In genomic region chr19:18319591-18320135, GRCh38 we compare ENCODE assay signal across 11 cellular contexts. TPM values are rescaled to one million over a fixed set of nuclear protein-coding genes. Genes with fewer than 3 reads are reported as not detected.
A peak's percentile ranks its signal among the peaks of the same experiment; 100 is the strongest.
DNase-seq lines count a peak whose midpoint lies in the region; ATAC-seq and TF ChIP-seq lines count a peak whose summit lies in the region.
"Had no signal": no experiment of that assay in that cellular context is flagged by ENCODE, and none has a peak within 500 bp of the region (broad histone marks: within the 10 kb centered on the region; RNA-seq: fewer than 3 reads in every experiment).

No MANE protein-coding gene starts in this region.

- no peak for DNase-seq in activated T-cell treated with anti-CD3 and anti-CD28 coated beads, Interleukin-2, amount 50 U/mL, for 72 hours
- DNase-seq in activated T-cell treated with anti-CD3 and anti-CD28 coated beads, Interleukin-2, amount 50 U/mL, for 1 hour: no peak
- DNase-seq in activated CD8-positive, alpha-beta T cell treated with anti-CD3 and anti-CD28 coated beads, Interleukin-2, amount 10 ng/mL, durations not matched to agents 7 days and 5 days: no peak
- DNase-seq in lower lobe of right lung (peak; percentile 66), transverse colon (peak; percentile 89), T-helper 9 cell (no peak), NCI-H524 (lab: John Stamatoyannopoulos, UW) (no peak)
- DNase-seq: activated CD4-positive, alpha-beta T cell treated with anti-CD3 and anti-CD28 coated beads, Interleukin-2, amount 50 U/mL, for 1 hour; NCI-H2107 had no signal

- POLR2A ChIA-PET in activated CD8-positive, alpha-beta T cell treated with anti-CD3 and anti-CD28 coated beads, Interleukin-2, amount 10 ng/mL, durations not matched to agents 7 days and 5 days (lab: Charles Lee): interaction anchor here (2.7 to 17.3 kb wide), 4 partner anchors 15 to 41 kb away, joined by 18 to 647 read pairs (median 72); partner anchors contain the start of gene JUND

- H3K27ac ChIP-seq in lower lobe of right lung: peak overlapping the region; percentile 86
- H3K27ac ChIP-seq in transverse colon: peak overlapping the region; percentile 95 to 98 (median 97)

- peak; percentile 67 for TF ChIP-seq POLR2A in transverse colon (IDR thresholded peaks at IDR 0.05)

- no peaks in the 10 kb centered on the region for H3K9me3 ChIP-seq in lower lobe of right lung
- H3K9me3 ChIP-seq in transverse colon: no peaks in the 10 kb centered on the region

- WGBS in transverse colon (ENCODE audit: low coverage in 1 of 2), 2 donors: 40 to 44% methylated on average over 1 to 7 of the region's 7 CpGs

- no peaks in the 10 kb centered on the region for H3K27me3 Mint-ChIP-seq in activated T-cell treated with anti-CD3 and anti-CD28 coated beads, Interleukin-2, amount 50 U/mL, for 72 hours (ENCODE audit: low read depth)
- H3K27me3 Mint-ChIP-seq in activated CD8-positive, alpha-beta T cell treated with anti-CD3 and anti-CD28 coated beads, Interleukin-2, amount 10 ng/mL, durations not matched to agents 7 days and 5 days (ENCODE audit: low read depth): no peaks in the 10 kb centered on the region

- peaks cover 9 to 22% of the 10 kb centered on the region in 2 donors for H3K36me3 Mint-ChIP-seq in activated T-cell treated with anti-CD3 and anti-CD28 coated beads, Interleukin-2, amount 50 U/mL, for 72 hours (ENCODE audit: insufficient read depth in 2 of 2)
- peaks cover 52% of the 10 kb centered on the region for H3K36me3 Mint-ChIP-seq in activated CD8-positive, alpha-beta T cell treated with anti-CD3 and anti-CD28 coated beads, Interleukin-2, amount 10 ng/mL, durations not matched to agents 7 days and 5 days (ENCODE audit: low read depth)

- peaks cover 75% of the 10 kb centered on the region for H3K4me1 Mint-ChIP-seq in activated T-cell treated with anti-CD3 and anti-CD28 coated beads, Interleukin-2, amount 50 U/mL, for 72 hours (ENCODE audit: low read depth)
- H3K4me1 Mint-ChIP-seq in activated CD8-positive, alpha-beta T cell treated with anti-CD3 and anti-CD28 coated beads, Interleukin-2, amount 10 ng/mL, durations not matched to agents 7 days and 5 days (ENCODE audit: low read depth): peaks cover 78% of the 10 kb centered on the region

- H3K4me3 ChIP-seq in lower lobe of right lung (no peak overlapping the region), transverse colon (peak overlapping the region in 1 of 4 donors; percentile 7)

- CTCF ChIA-PET in activated CD8-positive, alpha-beta T cell treated with anti-CD3 and anti-CD28 coated beads, Interleukin-2, amount 10 ng/mL, durations not matched to agents 7 days and 5 days (lab: Charles Lee): interaction anchor here (2.3 to 13.8 kb wide), 4 partner anchors 9 to 42 kb away, joined by 10 to 464 read pairs (median 27); partner anchors contain the start of genes IQCN and JUND

- H3K4me1 ChIP-seq in lower lobe of right lung (peaks cover 66% of the 10 kb centered on the region), transverse colon (peaks cover 43 to 68% (median 60%) of the 10 kb centered on the region in 4 donors)

- peak; percentile 91 for TF ChIP-seq EP300 in transverse colon (IDR thresholded peaks at IDR 0.05; ENCODE audit: low read depth)

- in situ Hi-C loops in transverse colon (cut with MboI; ENCODE audit: low pct_ligation_motif_present in 1 of 4, low pct_unique_long_range_greater_than_20kb in 1 of 4, low sequenced_read_pairs in 3 of 4): loop anchor here (5.0 to 10.0 kb wide), 2 partner anchors 42 to 45 kb away; partner anchors contain the start of gene IQCN (in 2 of the 4)

- peak overlapping the region; percentile 50 to 66 for H3K4me3 Mint-ChIP-seq in activated T-cell treated with anti-CD3 and anti-CD28 coated beads, Interleukin-2, amount 50 U/mL, for 72 hours
- peak overlapping the region; percentile 54 for H3K4me3 Mint-ChIP-seq in activated CD8-positive, alpha-beta T cell treated with anti-CD3 and anti-CD28 coated beads, Interleukin-2, amount 10 ng/mL, durations not matched to agents 7 days and 5 days

- no peak for ATAC-seq in activated T-cell treated with anti-CD3 and anti-CD28 coated beads, Interleukin-2, amount 50 U/mL, for 72 hours (replicated peaks in 1 of 2)
- no peak for ATAC-seq in activated CD8-positive, alpha-beta T cell treated with anti-CD3 and anti-CD28 coated beads, Interleukin-2, amount 10 ng/mL, durations not matched to agents 7 days and 5 days
- ATAC-seq in lower lobe of right lung (peak; percentile 2 to 7), HG03521 (IDR thresholded peaks at IDR 0.05; ENCODE audit: unreplicated experiment) (no peak)
- ATAC-seq: sciatic nerve had no signal

- intact Hi-C loops in lower lobe of right lung (cut with DNase I) (loop anchor here (10.0 kb wide), 1 partner anchor 45 kb away; the partner anchor contains the start of gene IQCN), transverse colon (cut with DNase I; ENCODE audit: low total_unique reads) (no loop called here)

- H3K36me3 ChIP-seq in lower lobe of right lung (peaks cover 8% of the 10 kb centered on the region), transverse colon (no peaks in the 10 kb centered on the region)

- no peaks in the 10 kb centered on the region for H3K27me3 ChIP-seq in lower lobe of right lung (ENCODE audit: low read depth)
- H3K27me3 ChIP-seq in transverse colon: no peaks in the 10 kb centered on the region

- H3K27ac Mint-ChIP-seq in activated T-cell treated with anti-CD3 and anti-CD28 coated beads, Interleukin-2, amount 50 U/mL, for 72 hours: peak overlapping the region; percentile 71
- H3K27ac Mint-ChIP-seq in activated CD8-positive, alpha-beta T cell treated with anti-CD3 and anti-CD28 coated beads, Interleukin-2, amount 10 ng/mL, durations not matched to agents 7 days and 5 days: peak overlapping the region; percentile 95

- no peaks in the 10 kb centered on the region for H3K9me3 Mint-ChIP-seq in activated T-cell treated with anti-CD3 and anti-CD28 coated beads, Interleukin-2, amount 50 U/mL, for 72 hours
- H3K9me3 Mint-ChIP-seq in activated CD8-positive, alpha-beta T cell treated with anti-CD3 and anti-CD28 coated beads, Interleukin-2, amount 10 ng/mL, durations not matched to agents 7 days and 5 days (ENCODE audit: insufficient read depth): no peaks in the 10 kb centered on the region

- TF ChIP-seq CTCF in lower lobe of right lung (IDR thresholded peaks at IDR 0.05) (no peak), transverse colon (IDR thresholded peaks at IDR 0.05) (no peak)

RNA-seq across cellular contexts. Expression of gene LSM4, which starts 3.2 kb away (rescaled TPM):
- total RNA-seq in activated T-cell treated with anti-CD3 and anti-CD28 coated beads, Interleukin-2, amount 50 U/mL, for 72 hours: 100 to 1,000 TPM; 178 to 250 TPM
- 100 to 1,000 TPM; 199 to 215 TPM for total RNA-seq in activated CD8-positive, alpha-beta T cell treated with anti-CD3 and anti-CD28 coated beads, Interleukin-2, amount 10 ng/mL, durations not matched to agents 7 days and 5 days
- total RNA-seq in lower lobe of right lung: 72.3 TPM
- total RNA-seq in transverse colon: 100 to 1,000 TPM in 3 of 4 donors, 10 to 100 TPM in 1; 94.3 to 218 (median 175) TPM

RNA-seq across cellular contexts. Expression of gene PGPEP1, which starts 20.7 kb away (rescaled TPM):
- total RNA-seq in activated T-cell treated with anti-CD3 and anti-CD28 coated beads, Interleukin-2, amount 50 U/mL, for 72 hours: 10 to 100 TPM; 55.5 to 58.0 TPM
- 10 to 100 TPM; 30.1 to 34.5 TPM for total RNA-seq in activated CD8-positive, alpha-beta T cell treated with anti-CD3 and anti-CD28 coated beads, Interleukin-2, amount 10 ng/mL, durations not matched to agents 7 days and 5 days
- total RNA-seq in lower lobe of right lung (40.9 TPM), transverse colon (100 to 1,000 TPM in 1 of 4 donors, 10 to 100 TPM in 3; 59.7 to 110 (median 73.0) TPM)

RNA-seq across cellular contexts. Expression of gene JUND, which starts 38.2 kb away (rescaled TPM):
- total RNA-seq in activated T-cell treated with anti-CD3 and anti-CD28 coated beads, Interleukin-2, amount 50 U/mL, for 72 hours: 100 to 1,000 TPM; 197 to 235 TPM
- 100 to 1,000 TPM; 462 to 469 TPM for total RNA-seq in activated CD8-positive, alpha-beta T cell treated with anti-CD3 and anti-CD28 coated beads, Interleukin-2, amount 10 ng/mL, durations not matched to agents 7 days and 5 days
- total RNA-seq in lower lobe of right lung (150 TPM), transverse colon (1,000 to 10,000 TPM in 3 of 4 donors, 100 to 1,000 TPM in 1; 714 to 2,423 (median 1,288) TPM)

RNA-seq across cellular contexts. Expression of gene IQCN, which starts 45.4 kb away (rescaled TPM):
- 1 to 10 TPM; 2.2 to 2.8 TPM for total RNA-seq in activated T-cell treated with anti-CD3 and anti-CD28 coated beads, Interleukin-2, amount 50 U/mL, for 72 hours
- total RNA-seq in activated CD8-positive, alpha-beta T cell treated with anti-CD3 and anti-CD28 coated beads, Interleukin-2, amount 10 ng/mL, durations not matched to agents 7 days and 5 days: 1 to 10 TPM; 3.7 to 4.2 TPM
- 4.1 TPM for total RNA-seq in lower lobe of right lung
- total RNA-seq in transverse colon: 10 to 100 TPM in 3 of 4 donors, 1 to 10 TPM in 1; 4.8 to 49.7 (median 17.5) TPM

Comparison
In these comparisons a context has a peak if more than half of its experiments do, and no peak if none do; other contexts are left out.
1. ATAC-seq: peak in lower lobe of right lung (2 of 2); none in activated T-cell treated with anti-CD3 and anti-CD28 coated beads, Interleukin-2, amount 50 U/mL, for 72 hours (0 of 2), activated CD8-positive, alpha-beta T cell treated with anti-CD3 and anti-CD28 coated beads, Interleukin-2, amount 10 ng/mL, durations not matched to agents 7 days and 5 days (single experiment) and HG03521 (single experiment).
2. DNase-seq: peak in lower lobe of right lung (single experiment) and transverse colon (single experiment); none in activated T-cell treated with anti-CD3 and anti-CD28 coated beads, Interleukin-2, amount 50 U/mL, for 72 hours (0 of 2), activated T-cell treated with anti-CD3 and anti-CD28 coated beads, Interleukin-2, amount 50 U/mL, for 1 hour (single experiment), activated CD8-positive, alpha-beta T cell treated with anti-CD3 and anti-CD28 coated beads, Interleukin-2, amount 10 ng/mL, durations not matched to agents 7 days and 5 days (single experiment), T-helper 9 cell (single experiment) and NCI-H524 (0 of 2).